Comparison of ENCODE assay signal across 15 cellular contexts in genomic region chr11:96101146-96101545, GRCh38.
"Had no signal": no experiment of that assay in that cellular context is flagged by ENCODE, and none has a peak within 500 bp of the region (broad histone marks: within the 10 kb centered on the region; RNA-seq: fewer than 3 reads in every experiment).

No MANE protein-coding gene starts in this region.

- H3K4me3 Mint-ChIP-seq: activated CD4-positive, alpha-beta T cell treated with anti-CD3 and anti-CD28 coated beads, Interleukin-2, amount 10 ng/mL, durations not matched to agents 24 days and 14 days; activated naive CD4-positive, alpha-beta T cell treated with anti-CD3 and anti-CD28 coated beads for 36 hours; activated T-helper 17 cell treated with anti-CD3 and anti-CD28 coated beads, Interleukin-2, amount 50 U/mL, for 72 hours; endodermal cell had no signal

- H3K4me1 ChIP-seq: psoas muscle had no signal

- H3K4me3 ChIP-seq: psoas muscle, sigmoid colon, transverse colon had no signal

- H3K27ac ChIP-seq: psoas muscle, sigmoid colon, transverse colon had no signal

- H3K36me3 ChIP-seq: sigmoid colon, transverse colon had no signal

- H3K27ac Mint-ChIP-seq: activated CD4-positive, alpha-beta T cell treated with anti-CD3 and anti-CD28 coated beads, Interleukin-2, amount 10 ng/mL, durations not matched to agents 24 days and 14 days; activated naive CD4-positive, alpha-beta T cell treated with anti-CD3 and anti-CD28 coated beads for 36 hours; activated T-helper 17 cell treated with anti-CD3 and anti-CD28 coated beads, Interleukin-2, amount 50 U/mL, for 72 hours; endodermal cell had no signal

- H3K9me3 ChIP-seq: psoas muscle, sigmoid colon, transverse colon had no signal

- H3K27me3 ChIP-seq: sigmoid colon, transverse colon had no signal

- H3K27me3 Mint-ChIP-seq: activated CD4-positive, alpha-beta T cell treated with anti-CD3 and anti-CD28 coated beads, Interleukin-2, amount 10 ng/mL, durations not matched to agents 24 days and 14 days; activated T-helper 17 cell treated with anti-CD3 and anti-CD28 coated beads, Interleukin-2, amount 50 U/mL, for 72 hours had no signal

- ATAC-seq: activated T-helper 17 cell treated with anti-CD3 and anti-CD28 coated beads, Interleukin-2, amount 50 U/mL, for 72 hours; left ventricle myocardium superior; psoas muscle had no signal

- H3K9me3 Mint-ChIP-seq: activated T-helper 17 cell treated with anti-CD3 and anti-CD28 coated beads, Interleukin-2, amount 50 U/mL, for 72 hours; endodermal cell had no signal

- DNase-seq: activated CD4-positive, alpha-beta T cell treated with anti-CD3 and anti-CD28 coated beads, Interleukin-2, amount 10 ng/mL, durations not matched to agents 24 days and 14 days; activated naive CD4-positive, alpha-beta T cell treated with anti-CD3 and anti-CD28 coated beads for 36 hours; activated T-cell treated with anti-CD3 and anti-CD28 coated beads for 4 hours; amygdala; endodermal cell; foreskin fibroblast; islet precursor cell; left ventricle myocardium superior; psoas muscle; sigmoid colon; stimulated activated CD4-positive, alpha-beta T cell treated with anti-CD3 and anti-CD28 coated beads, Interleukin-12 subunit alpha, Interleukin-12 subunit beta, amount 100 ng/mL, for 4 hours; stimulated activated naive CD4-positive, alpha-beta T cell; substantia nigra; transverse colon had no signal
